Comparison of ENCODE assay signal across 2 cellular contexts in the genomic region with DNA sequence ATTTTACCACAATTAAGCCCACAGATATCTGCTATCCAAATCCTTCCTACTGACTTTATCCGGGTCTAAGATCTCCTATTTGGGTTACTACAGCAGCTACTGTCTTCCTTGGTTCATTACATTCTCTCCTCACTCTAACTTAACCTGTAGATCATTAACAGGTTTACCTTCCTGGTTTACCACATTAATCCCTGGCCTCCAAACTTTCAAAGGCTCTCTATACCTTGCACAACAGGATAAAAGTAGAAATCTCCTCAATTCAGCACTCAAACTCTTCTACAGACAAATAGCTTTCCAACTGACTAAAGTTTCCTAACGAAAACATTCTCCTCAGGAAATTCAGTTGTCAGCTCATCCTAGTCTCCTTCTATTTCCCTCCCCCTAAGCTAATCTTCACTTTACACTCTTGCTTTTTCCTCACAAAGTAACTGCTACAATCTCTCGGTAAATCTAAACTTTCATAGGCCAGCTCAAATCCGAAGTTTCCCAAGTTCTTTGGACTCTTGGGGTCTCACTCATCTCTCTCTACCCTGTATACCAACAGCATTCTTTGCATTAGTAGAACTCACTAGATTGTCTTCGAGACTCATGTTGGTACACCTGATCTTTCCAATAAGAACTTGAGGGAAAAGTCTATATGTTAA.
TF ChIP-seq lines count a peak whose summit lies in the region.

No MANE protein-coding gene starts in this region.

TF ChIP-seq in endothelial cell of umbilical vein, 7 proteins besides CTCF, POLR2A, EP300 and RAD21:
- TF ChIP-seq POLR2AphosphoS5 (IDR thresholded peaks at IDR 0.05; ENCODE audit: insufficient read depth, low read depth, low read length) (no peak), FOS (IDR thresholded peaks at IDR 0.05; ENCODE audit: borderline replicate concordance, insufficient read depth, low read length) (no peak), GATA2 (IDR thresholded peaks at IDR 0.05; ENCODE audit: insufficient read depth, insufficient read length, low read depth, low read length) (no peak), JUN (IDR thresholded peaks at IDR 0.05; ENCODE audit: borderline replicate concordance, insufficient read depth, insufficient read length, low read depth) (no peak), EZH2 (IDR thresholded peaks at IDR 0.05; ENCODE audit: borderline replicate concordance, low read depth, low read length, severe bottlenecking) (no peak), MYC (IDR thresholded peaks at IDR 0.05; ENCODE audit: low read depth, low read length) (no peak)
- TF ChIP-seq, protein P1, sequence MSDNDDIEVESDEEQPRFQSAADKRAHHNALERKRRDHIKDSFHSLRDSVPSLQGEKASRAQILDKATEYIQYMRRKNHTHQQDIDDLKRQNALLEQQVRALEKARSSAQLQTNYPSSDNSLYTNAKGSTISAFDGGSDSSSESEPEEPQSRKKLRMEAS (IDR thresholded peaks at IDR 0.05; ENCODE audit: insufficient read depth, insufficient read length), result no peak

TF ChIP-seq in neural cell, 6 proteins besides CTCF, POLR2A, EP300 and RAD21:
- TF ChIP-seq MXI1 (conservative IDR thresholded peaks at IDR 0.05; ENCODE audit: poor library complexity, severe bottlenecking), result no peak
- no peak for TF ChIP-seq TAF1 (IDR thresholded peaks at IDR 0.05; ENCODE audit: low read depth)
- TF ChIP-seq, protein P2, sequence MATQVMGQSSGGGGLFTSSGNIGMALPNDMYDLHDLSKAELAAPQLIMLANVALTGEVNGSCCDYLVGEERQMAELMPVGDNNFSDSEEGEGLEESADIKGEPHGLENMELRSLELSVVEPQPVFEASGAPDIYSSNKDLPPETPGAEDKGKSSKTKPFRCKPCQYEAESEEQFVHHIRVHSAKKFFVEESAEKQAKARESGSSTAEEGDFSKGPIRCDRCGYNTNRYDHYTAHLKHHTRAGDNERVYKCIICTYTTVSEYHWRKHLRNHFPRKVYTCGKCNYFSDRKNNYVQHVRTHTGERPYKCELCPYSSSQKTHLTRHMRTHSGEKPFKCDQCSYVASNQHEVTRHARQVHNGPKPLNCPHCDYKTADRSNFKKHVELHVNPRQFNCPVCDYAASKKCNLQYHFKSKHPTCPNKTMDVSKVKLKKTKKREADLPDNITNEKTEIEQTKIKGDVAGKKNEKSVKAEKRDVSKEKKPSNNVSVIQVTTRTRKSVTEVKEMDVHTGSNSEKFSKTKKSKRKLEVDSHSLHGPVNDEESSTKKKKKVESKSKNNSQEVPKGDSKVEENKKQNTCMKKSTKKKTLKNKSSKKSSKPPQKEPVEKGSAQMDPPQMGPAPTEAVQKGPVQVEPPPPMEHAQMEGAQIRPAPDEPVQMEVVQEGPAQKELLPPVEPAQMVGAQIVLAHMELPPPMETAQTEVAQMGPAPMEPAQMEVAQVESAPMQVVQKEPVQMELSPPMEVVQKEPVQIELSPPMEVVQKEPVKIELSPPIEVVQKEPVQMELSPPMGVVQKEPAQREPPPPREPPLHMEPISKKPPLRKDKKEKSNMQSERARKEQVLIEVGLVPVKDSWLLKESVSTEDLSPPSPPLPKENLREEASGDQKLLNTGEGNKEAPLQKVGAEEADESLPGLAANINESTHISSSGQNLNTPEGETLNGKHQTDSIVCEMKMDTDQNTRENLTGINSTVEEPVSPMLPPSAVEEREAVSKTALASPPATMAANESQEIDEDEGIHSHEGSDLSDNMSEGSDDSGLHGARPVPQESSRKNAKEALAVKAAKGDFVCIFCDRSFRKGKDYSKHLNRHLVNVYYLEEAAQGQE (IDR thresholded peaks at IDR 0.05; ENCODE audit: borderline replicate concordance), result no peak
- TF ChIP-seq EZH2 (IDR thresholded peaks at IDR 0.05; ENCODE audit: borderline replicate concordance, insufficient read depth, low read length, poor library complexity, severe bottlenecking), result no peak
- no peak for TF ChIP-seq SMC3 (conservative IDR thresholded peaks at IDR 0.05; ENCODE audit: poor library complexity)
- TF ChIP-seq POLR2AphosphoS5 (IDR thresholded peaks at IDR 0.05), result no peak
TF ChIP-seq in neural cell: peak in this region for 0.
